Comparison of ENCODE assay signal across 20 cellular contexts in genomic region chr10:42941790-42942189, GRCh38.
"Had no signal": no experiment of that assay in that cellular context is flagged by ENCODE, and none has a peak within 500 bp of the region (broad histone marks: within the 10 kb centered on the region; RNA-seq: fewer than 3 reads in every experiment).

No MANE protein-coding gene starts in this region.

- H3K36me3 ChIP-seq: ascending aorta, cardiac muscle cell, gastroesophageal sphincter, pancreas, prostate gland, tibial nerve had no signal

- H3K4me3 ChIP-seq: ascending aorta, cardiac muscle cell, gastroesophageal sphincter, hepatocyte, pancreas, prostate gland, tibial nerve had no signal

- FAIRE-seq: endothelial cell of umbilical vein, pancreas, TTC549 had no signal

- ATAC-seq: activated CD4-positive, CD25-positive, alpha-beta regulatory T cell treated with anti-CD3 and anti-CD28 coated beads, Interleukin-2, amount 50 U/mL, for 24 hours; gastroesophageal sphincter; left cardiac atrium; left ventricle myocardium superior had no signal

- DNase-seq: activated CD4-positive, alpha-beta memory T cell treated with anti-CD3 and anti-CD28 coated beads for 36 hours; activated CD4-positive, alpha-beta T cell treated with anti-CD3 and anti-CD28 coated beads, Interleukin-2, amount 10 ng/mL, durations not matched to agents 24 days and 14 days; activated naive CD4-positive, alpha-beta T cell treated with anti-CD3 and anti-CD28 coated beads, Interleukin-2, amount 10 ng/mL, durations not matched to agents 7 days and 5 days; activated naive CD8-positive, alpha-beta T cell treated with anti-CD3 and anti-CD28 coated beads, Interleukin-2, amount 10 ng/mL, durations not matched to agents 7 days and 5 days; activated T-cell treated with anti-CD3 and anti-CD28 coated beads for 4 hours; islet precursor cell; left cardiac atrium; left ventricle myocardium superior; stimulated activated naive CD4-positive, alpha-beta T cell treated with Interleukin-2 at 50 U/mL for 16 hours; T-helper 9 cell had no signal

- H3K27me3 ChIP-seq: ascending aorta, hepatocyte, pancreas, tibial nerve had no signal

- H3K79me2 ChIP-seq: hepatocyte had no signal

- H3K4me1 ChIP-seq: ascending aorta, gastroesophageal sphincter, prostate gland, tibial nerve had no signal

- H3K9me3 ChIP-seq: ascending aorta, gastroesophageal sphincter, pancreas, prostate gland, tibial nerve had no signal

- H3K27ac ChIP-seq: ascending aorta, cardiac muscle cell, gastroesophageal sphincter, hepatocyte, pancreas, prostate gland, tibial nerve had no signal

- H2AFZ ChIP-seq: hepatocyte had no signal

- H3K4me2 ChIP-seq: hepatocyte had no signal
